10 cellular contexts compared by ENCODE assay signal in the genomic region with DNA sequence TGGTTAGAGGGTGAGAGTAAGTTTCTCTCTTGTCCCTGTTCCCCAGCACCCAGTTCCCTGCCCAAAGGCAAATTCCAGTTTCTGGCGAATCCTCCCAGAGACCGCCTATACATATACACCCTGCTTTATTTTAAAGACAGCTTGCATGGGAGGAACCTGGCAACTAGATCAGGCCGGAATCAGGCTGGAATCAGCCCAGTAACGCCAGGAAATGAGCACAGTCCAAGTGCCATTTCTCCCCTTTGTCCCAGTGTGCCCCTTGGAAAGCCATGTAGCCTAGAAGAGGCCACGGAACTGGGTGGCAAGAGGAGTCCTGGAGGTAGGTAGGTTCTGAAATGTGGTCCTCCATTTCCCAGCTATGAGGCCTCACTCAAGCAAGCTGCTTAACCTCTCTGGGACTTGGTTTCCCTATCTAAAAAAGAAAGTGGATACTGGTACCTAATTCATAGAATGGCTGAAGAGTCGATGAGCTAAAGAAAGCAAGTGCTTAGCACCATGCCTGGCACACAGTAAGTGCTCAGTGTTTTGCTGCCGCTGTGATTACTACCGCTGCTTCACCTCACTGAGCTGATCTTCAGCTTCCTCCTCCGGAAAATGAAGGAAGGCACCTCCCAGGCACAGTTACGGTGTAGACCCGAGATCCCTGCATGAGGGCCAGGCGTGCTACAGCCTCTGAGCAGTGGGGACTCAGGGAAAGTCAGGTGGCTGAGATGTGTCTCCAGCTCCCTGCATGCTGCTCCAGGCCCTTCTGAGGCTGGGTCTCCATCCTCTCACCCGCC. TPM values are rescaled to one million over a fixed set of nuclear protein-coding genes. Genes with fewer than 3 reads are reported as not detected.
DNase-seq lines count a peak whose midpoint lies in the region; ATAC-seq and TF ChIP-seq lines count a peak whose summit lies in the region.
"Had no signal": no experiment of that assay in that cellular context is flagged by ENCODE, and none has a peak within 500 bp of the region (broad histone marks: within the 10 kb centered on the region; RNA-seq: fewer than 3 reads in every experiment).

No MANE protein-coding gene starts in this region.

- TF ChIP-seq EP300 in transverse colon (IDR thresholded peaks at IDR 0.05; ENCODE audit: low read depth): no peak

- H3K4me1 ChIP-seq in heart right ventricle (peaks cover 24 to 86% (median 62%) of the 10 kb centered on the region in 9 donors), transverse colon (peaks cover 18 to 46% (median 23%) of the 10 kb centered on the region in 4 donors)

- peak overlapping the region; percentile 3 to 85 (median 68) for H3K27ac ChIP-seq in heart right ventricle
- H3K27ac ChIP-seq in transverse colon: peak overlapping the region; percentile 75 to 84 (median 80)
- H3K27ac ChIP-seq: PC-9 had no signal

- intact Hi-C loops in heart right ventricle (cut with DNase I): no loop called here
- intact Hi-C loops in Right ventricle myocardium inferior (cut with DNase I): no loop called here
- intact Hi-C loops in transverse colon (cut with DNase I; ENCODE audit: low total_unique reads): no loop called here

- 69 to 70% methylated on average over 13 of the region's 13 CpGs for whole genome bisulfite sequencing in heart right ventricle, 2 donors
- 79 to 80% methylated on average over 4 to 13 of the region's 13 CpGs for WGBS in transverse colon (ENCODE audit: low coverage in 1 of 2), 2 donors

- peak in 5 of 8 donors; percentile 2 to 19 (median 14) for ATAC-seq in heart right ventricle
- ATAC-seq in Right ventricle myocardium inferior: no peak
- ATAC-seq in naive B cell (ENCODE audit: low read depth in 2 of 2): peak; percentile 7 to 18
- no peak for ATAC-seq in HG03432 (IDR thresholded peaks at IDR 0.05; ENCODE audit: unreplicated experiment)
- no peak for ATAC-seq in HG03045 (IDR thresholded peaks at IDR 0.05; ENCODE audit: unreplicated experiment)
- ATAC-seq: stimulated activated naive CD8-positive, alpha-beta T cell treated with anti-CD3 and anti-CD28 coated beads, Interleukin-15, Interleukin-2, amounts not matched to agents 100 U/mL and 50 U/mL, for 24 hours had no signal

- in situ Hi-C loops in transverse colon (cut with MboI; ENCODE audit: low pct_ligation_motif_present in 1 of 4, low pct_unique_long_range_greater_than_20kb in 1 of 4, low sequenced_read_pairs in 3 of 4): no loop called here

- DNase-seq in heart right ventricle (no peak), Right ventricle myocardium inferior (ENCODE audit: missing footprints) (no peak), chondrocyte (ENCODE audit: low spot score) (no peak), naive B cell (no peak), transverse colon (no peak), HK-2 (ENCODE audit: unreplicated experiment) (no peak)
- DNase-seq: PC-9; stimulated activated naive CD8-positive, alpha-beta T cell treated with anti-CD3 and anti-CD28 coated beads, Interleukin-15, Interleukin-2, amounts not matched to agents 100 U/mL and 50 U/mL, for 24 hours had no signal

- H3K4me3 Mint-ChIP-seq in chondrocyte (ENCODE audit: unreplicated experiment) (no peak overlapping the region), naive B cell (peak overlapping the region; percentile 70 to 84 (median 77))

- peaks cover 48% of the 10 kb centered on the region for H3K4me1 Mint-ChIP-seq in chondrocyte (ENCODE audit: low read depth)
- peaks cover 36 to 60% (median 57%) of the 10 kb centered on the region in 3 donors for H3K4me1 Mint-ChIP-seq in naive B cell

- no peak for TF ChIP-seq CTCF in heart right ventricle (IDR thresholded peaks at IDR 0.05)
- TF ChIP-seq CTCF in chondrocyte (IDR thresholded peaks at IDR 0.05): no peak
- no peak for TF ChIP-seq CTCF in transverse colon (IDR thresholded peaks at IDR 0.05)

- H3K36me3 ChIP-seq in heart right ventricle: peaks cover 0 to 8% (median 0%) of the 10 kb centered on the region in 9 donors
- no peaks in the 10 kb centered on the region for H3K36me3 ChIP-seq in transverse colon

- H3K9me3 Mint-ChIP-seq in chondrocyte (ENCODE audit: low read depth) (no peaks in the 10 kb centered on the region), naive B cell (no peaks in the 10 kb centered on the region)

- H3K9me3 ChIP-seq in heart right ventricle: no peaks in the 10 kb centered on the region
- no peaks in the 10 kb centered on the region for H3K9me3 ChIP-seq in transverse colon

- no peaks in the 10 kb centered on the region for H3K27me3 Mint-ChIP-seq in chondrocyte (ENCODE audit: low read depth)
- H3K27me3 Mint-ChIP-seq in naive B cell: no peaks in the 10 kb centered on the region

- H3K27me3 ChIP-seq in heart right ventricle (no peaks in the 10 kb centered on the region), transverse colon (no peaks in the 10 kb centered on the region)

- H3K27ac Mint-ChIP-seq in chondrocyte (ENCODE audit: unreplicated experiment) (peak overlapping the region; percentile 66), naive B cell (peak overlapping the region; percentile 94 to 98 (median 96))

- H3K4me3 ChIP-seq in heart right ventricle (no peak overlapping the region), transverse colon (no peak overlapping the region)
- H3K4me3 ChIP-seq: PC-9 had no signal

- TF ChIP-seq POLR2A in transverse colon (IDR thresholded peaks at IDR 0.05): no peak

- no peaks in the 10 kb centered on the region for H3K36me3 Mint-ChIP-seq in chondrocyte (ENCODE audit: low read depth)
- no peaks in the 10 kb centered on the region for H3K36me3 Mint-ChIP-seq in naive B cell

RNA-seq across cellular contexts. Expression of gene PITPNM2, which starts 36.4 kb away (rescaled TPM):
- 10 to 100 TPM; 13.3 to 32.7 (median 18.7) TPM for total RNA-seq in heart right ventricle
- polyA plus RNA-seq in heart right ventricle: 10 to 100 TPM in 1 of 2 donors, 1 to 10 TPM in 1; 5.6 to 16.5 TPM
- 19.6 TPM for total RNA-seq in Right ventricle myocardium inferior
- total RNA-seq in chondrocyte: 6.1 to 11.6 TPM (median 11.5 TPM) in 3 replicates
- polyA plus RNA-seq in naive B cell (ENCODE audit: low read depth in 6 of 6): 1 to 10 TPM in 3 of 6 donors, under 1 TPM in 3; 0.10 to 2.6 (median 0.96) TPM
- 10 to 100 TPM; 10.5 to 19.8 (median 14.3) TPM for total RNA-seq in transverse colon

Comparison
In these comparisons a context has a peak if more than half of its experiments do, and no peak if none do; other contexts are left out.
1. ATAC-seq: peak in heart right ventricle (5 of 8) and naive B cell (2 of 2); none in Right ventricle myocardium inferior (single experiment), HG03432 (single experiment) and HG03045 (single experiment).